8 cellular contexts compared by ENCODE assay signal in the genomic region with DNA sequence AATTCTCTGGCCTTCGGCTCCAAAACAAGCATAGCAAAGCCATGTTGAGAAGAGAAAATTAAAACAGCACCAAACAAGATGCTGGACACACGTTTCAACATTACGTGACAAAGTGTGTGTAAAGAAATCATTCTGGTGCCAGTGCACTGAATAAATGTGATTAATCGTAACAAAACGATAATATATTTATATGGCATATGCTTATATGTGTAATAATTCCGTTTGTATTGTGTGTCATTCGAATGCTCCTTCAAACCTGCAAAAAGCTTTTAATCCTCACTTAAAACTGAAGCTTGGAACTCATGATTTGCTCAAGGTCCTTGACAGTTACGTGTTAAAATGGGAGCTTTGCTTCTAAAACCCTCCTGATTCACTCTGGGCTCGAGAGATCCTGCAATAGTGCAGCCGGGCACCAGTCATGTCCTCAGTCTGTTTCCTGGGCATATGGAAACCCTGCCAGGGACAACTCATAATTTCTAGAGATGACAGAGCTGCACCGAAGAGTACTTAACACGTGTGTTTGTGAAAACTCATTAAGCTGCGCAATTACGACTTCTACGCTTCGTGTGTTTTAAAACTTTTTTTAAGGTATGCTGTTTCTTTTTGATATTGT. TPM values are rescaled to one million over a fixed set of nuclear protein-coding genes. Genes with fewer than 3 reads are reported as not detected.
DNase-seq lines count a peak whose midpoint lies in the region; ATAC-seq and TF ChIP-seq lines count a peak whose summit lies in the region.

No MANE protein-coding gene starts in this region.

- DNase-seq in GM23338 (ENCODE audit: low spot score), result no peak
- peak in 6 of 7 donors; percentile 55 to 74 (median 72) for DNase-seq in adrenal gland
- no peak for DNase-seq in memory B cell (ENCODE audit: low spot score in 2 of 2)
- no peak for DNase-seq in NCI-H1105 (lab: John Stamatoyannopoulos, UW)
- no peak for DNase-seq in NCI-H226
- DNase-seq in lower leg skin (ENCODE audit: low spot score in 2 of 2), result no peak
- DNase-seq in Ammon's horn (ENCODE audit: low spot score), result no peak

- TF ChIP-seq CTCF in GM23338 (conservative IDR thresholded peaks at IDR 0.05; ENCODE audit: low read depth in 2 of 2) (no peak), adrenal gland (IDR thresholded peaks at IDR 0.05) (peak in 1 of 6 experiments; percentile 13), lower leg skin (IDR thresholded peaks at IDR 0.05) (no peak)

- H3K36me3 ChIP-seq in ACC112 (ENCODE audit: insufficient read depth, low read length) (peaks cover 22% of the 10 kb centered on the region; the same call in 1 of the 2 replicates), GM23338 (ENCODE audit: insufficient read depth) (peaks cover 10% of the 10 kb centered on the region; the same call in 1 of the 2 replicates), adrenal gland (replicated peaks in 1 of 2) (peaks cover 0 to 23% of the 10 kb centered on the region in 2 donors)

- H3F3A ChIP-seq in GM23338 (replicated peaks; ENCODE audit: low read depth), result peaks cover 23% of the 10 kb centered on the region

- WGBS in adrenal gland, 4 donors, result 15 to 20% (median 16%) methylated on average over 14 to 16 of the region's 16 CpGs
- 12 to 15% methylated on average over 16 of the region's 16 CpGs for WGBS in lower leg skin, 2 donors

- H3K9me3 ChIP-seq in adrenal gland (replicated peaks in 1 of 3), result no peaks in the 10 kb centered on the region

- H3K9me2 ChIP-seq in GM23338 (ENCODE audit: insufficient read depth), result no peaks in the 10 kb centered on the region

- H4K20me1 ChIP-seq in GM23338 (replicated peaks; ENCODE audit: insufficient read depth), result peaks cover 34% of the 10 kb centered on the region

- ATAC-seq in GM23338 (no peak), memory B cell (ENCODE audit: low read depth) (no peak)

- H3K79me2 ChIP-seq in ACC112 (ENCODE audit: control insufficient read depth, insufficient read depth, low read length, unreplicated experiment) (peaks cover 40% of the 10 kb centered on the region), GM23338 (replicated peaks; ENCODE audit: insufficient read depth) (peaks cover 40% of the 10 kb centered on the region)

- peak overlapping the region; percentile 42; the same call in 1 of the 2 replicates for H3K4me2 ChIP-seq in GM23338

- H3K4me3 ChIP-seq in ACC112 (ENCODE audit: low read depth, low read length), result peak overlapping the region; percentile 99
- H3K4me3 ChIP-seq in GM23338, result peak overlapping the region; percentile 22; the same call in 1 of the 2 replicates
- H3K4me3 ChIP-seq in adrenal gland, result peak overlapping the region in 1 of 4 donors; percentile 86
- H3K4me3 ChIP-seq in lower leg skin (ENCODE audit: low read depth, poor library complexity, severe bottlenecking), result no peak overlapping the region

- H3K4me1 ChIP-seq in ACC112 (ENCODE audit: control insufficient read depth, insufficient read depth, low read length, unreplicated experiment), result peaks cover 9% of the 10 kb centered on the region
- H3K4me1 ChIP-seq in GM23338 (ENCODE audit: insufficient read depth), result peaks cover 9% of the 10 kb centered on the region; the same call in 1 of the 2 replicates
- peaks cover 26 to 33% of the 10 kb centered on the region in 2 donors for H3K4me1 ChIP-seq in adrenal gland (replicated peaks in 1 of 2)

- no peaks in the 10 kb centered on the region for H3K27me3 ChIP-seq in ACC112 (ENCODE audit: insufficient read depth, low read length)
- H3K27me3 ChIP-seq in GM23338 (ENCODE audit: insufficient read depth), result no peaks in the 10 kb centered on the region
- no peaks in the 10 kb centered on the region for H3K27me3 ChIP-seq in adrenal gland

- H3K36me3 Mint-ChIP-seq in GM23338 (ENCODE audit: low read depth) (peaks cover 48% of the 10 kb centered on the region), memory B cell (peaks cover 9% of the 10 kb centered on the region)

- intact Hi-C loops in adrenal gland (cut with DNase I) (no loop called here), lower leg skin (cut with DNase I; ENCODE audit: low total_unique reads) (no loop called here)

- H3K27ac Mint-ChIP-seq in GM23338, result no peak overlapping the region
- H3K27ac Mint-ChIP-seq in memory B cell, result peak overlapping the region; percentile 97

- H3K27me3 Mint-ChIP-seq in GM23338 (ENCODE audit: insufficient read depth, low read depth, poor library complexity), result peaks cover 11% of the 10 kb centered on the region
- no peaks in the 10 kb centered on the region for H3K27me3 Mint-ChIP-seq in memory B cell

- peak overlapping the region; percentile 95 for H3K4me3 Mint-ChIP-seq in GM23338
- H3K4me3 Mint-ChIP-seq in memory B cell, result peak overlapping the region; percentile 90

- no peak for TF ChIP-seq POLR2A in adrenal gland (IDR thresholded peaks at IDR 0.05)
- TF ChIP-seq POLR2A in lower leg skin (IDR thresholded peaks at IDR 0.05), result no peak

- peak overlapping the region; percentile 34 for H2AFZ ChIP-seq in ACC112 (ENCODE audit: low read length, unreplicated experiment)
- H2AFZ ChIP-seq in GM23338, result no peak overlapping the region

- no peaks in the 10 kb centered on the region; the same call in 1 of the 3 replicates for H3K9me3 Mint-ChIP-seq in GM23338
- no peaks in the 10 kb centered on the region for H3K9me3 Mint-ChIP-seq in memory B cell

- 0 out of 2 replicates have a peak overlapping the region, but pooled peaks have one; percentile 4 for H3K27ac ChIP-seq in ACC112 (ENCODE audit: low read depth, low read length)
- H3K27ac ChIP-seq in GM23338 (ENCODE audit: low read depth), result no peak overlapping the region
- H3K27ac ChIP-seq in adrenal gland, result peak overlapping the region; percentile 23 to 98 (median 58)

- peaks cover 10% of the 10 kb centered on the region for H3K4me1 Mint-ChIP-seq in GM23338
- peaks cover 29% of the 10 kb centered on the region for H3K4me1 Mint-ChIP-seq in memory B cell

TF ChIP-seq in GM23338, 12 proteins besides CTCF, POLR2A, EP300 and RAD21 (continues in another document):
- TF ChIP-seq EZH2phosphoT487 (IDR thresholded peaks at IDR 0.05; ENCODE audit: unreplicated experiment), result no peak

RNA-seq across cellular contexts. Expression of a gene that starts 0.7 kb away (rescaled TPM):
- total RNA-seq in GM23338 (2014; rRNA removed; shearing (Covaris generic)), result 143 and 165 TPM in 2 replicates
- polyA plus RNA-seq in GM23338 (2016; fragmentation: Nextera tagmentation; extraction: Ambion mirVana) (72.2 and 78.8 TPM in 2 replicates), adrenal gland (100 to 1,000 TPM in 2 of 3 donors, 10 to 100 TPM in 1; 60.5 to 652 (median 264) TPM)
- total RNA-seq in adrenal gland (100 to 1,000 TPM in 5 of 8 donors, 10 to 100 TPM in 3; 48.3 to 206 (median 131) TPM), lower leg skin (100 to 1,000 TPM in 2 of 4 donors, 10 to 100 TPM in 2; 82.4 to 141 (median 95.3) TPM)

RNA-seq across cellular contexts. Expression of a gene that starts 30.2 kb away (rescaled TPM):
- 29.0 and 39.5 TPM in 2 replicates for total RNA-seq in GM23338 (2014; rRNA removed; shearing (Covaris generic))
- polyA plus RNA-seq in GM23338 (2016; fragmentation: Nextera tagmentation; extraction: Ambion mirVana) (8.9 and 10.3 TPM in 2 replicates), adrenal gland (10 to 100 TPM in 2 of 3 donors, 1 to 10 TPM in 1; 7.9 to 48.1 (median 28.3) TPM)
- total RNA-seq in adrenal gland (10 to 100 TPM; 22.6 to 49.2 (median 36.3) TPM), lower leg skin (10 to 100 TPM; 28.4 to 52.9 (median 43.8) TPM)

RNA-seq across cellular contexts. Expression of a gene that starts 39.9 kb away (rescaled TPM):
- total RNA-seq in GM23338 (2014; rRNA removed; shearing (Covaris generic)), result 26.4 and 36.5 TPM in 2 replicates
- polyA plus RNA-seq in GM23338 (2016; fragmentation: Nextera tagmentation; extraction: Ambion mirVana), result 22.4 and 25.2 TPM in 2 replicates
- 10 to 100 TPM; 13.0 to 45.8 (median 32.2) TPM for total RNA-seq in adrenal gland
- 10 to 100 TPM; 13.4 to 41.7 (median 27.0) TPM for polyA plus RNA-seq in adrenal gland
- 10 to 100 TPM; 28.8 to 53.1 (median 34.8) TPM for total RNA-seq in lower leg skin

RNA-seq across cellular contexts. Expression of a gene that starts 44.8 kb away (rescaled TPM):
- 1.3 and 1.9 TPM in 2 replicates for total RNA-seq in GM23338 (2014; rRNA removed; shearing (Covaris generic))
- polyA plus RNA-seq in GM23338 (2016; fragmentation: Nextera tagmentation; extraction: Ambion mirVana) (1.6 and 1.8 TPM in 2 replicates), adrenal gland (10 to 100 TPM in 1 of 3 donors, 1 to 10 TPM in 2; 1.1 to 20.5 (median 5.7) TPM)
- total RNA-seq in adrenal gland (1 to 10 TPM; 2.6 to 7.6 (median 5.5) TPM), lower leg skin (1 to 10 TPM in 3 of 4 donors, under 1 TPM in 1; 0.17 to 2.1 (median 1.5) TPM)

RNA-seq across cellular contexts. Expression of a gene that starts 59.8 kb away (rescaled TPM):
- not detected in 2 replicates for total RNA-seq in GM23338 (2014; rRNA removed; shearing (Covaris generic))
- polyA plus RNA-seq in GM23338 (2016; fragmentation: Nextera tagmentation; extraction: Ambion mirVana) (not detected in 2 replicates), adrenal gland (not detected)
- total RNA-seq in adrenal gland (not detected), lower leg skin (under 1 TPM in 3 of 4 donors, not detected in 1; 0.23 to 0.80 (median 0.37) TPM)

Comparison
In these comparisons a context has a peak if more than half of its experiments do, and no peak if none do; other contexts are left out.
1. DNase-seq: peak in adrenal gland (6 of 7); none in GM23338 (single experiment), memory B cell (0 of 2), NCI-H1105 (single experiment), NCI-H226 (single experiment), lower leg skin (0 of 2) and Ammon's horn (single experiment).